6 cellular contexts compared by ENCODE assay signal in the genomic region with DNA sequence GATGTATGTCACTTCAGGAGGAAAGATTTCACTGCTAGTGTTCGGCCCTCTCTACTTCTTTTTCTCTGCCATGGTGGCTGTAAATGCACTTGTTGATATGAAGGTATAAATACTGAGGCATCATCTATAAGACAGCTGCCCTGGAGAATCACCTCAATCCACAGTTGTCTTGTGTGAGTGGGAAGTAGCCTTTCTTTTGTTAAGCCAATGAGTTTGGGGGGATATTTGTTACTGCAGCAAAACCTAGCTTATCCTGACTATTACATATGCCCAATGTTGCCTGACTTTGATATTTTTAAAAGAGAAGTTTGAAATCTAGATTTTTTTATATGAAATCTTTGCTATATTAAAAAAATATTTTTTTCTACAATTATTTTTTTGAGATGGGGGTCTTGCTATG.
"Had no signal": no experiment of that assay in that cellular context is flagged by ENCODE, and none has a peak within 500 bp of the region (broad histone marks: within the 10 kb centered on the region; RNA-seq: fewer than 3 reads in every experiment).

No MANE protein-coding gene starts in this region.

- H2AFZ ChIP-seq: GM23338 had no signal

- DNase-seq: HCEC 1CT, HFFc6, KG1 had no signal

- FAIRE-seq: H1, H54 had no signal

- ATAC-seq: GM23338 had no signal

- H3K4me3 ChIP-seq: GM23338 had no signal

- H3K4me2 ChIP-seq: GM23338 had no signal
